In genomic region chr2:120299561-120299960, GRCh38 we compare ENCODE assay signal across 28 cellular contexts. TPM values are rescaled to one million over a fixed set of nuclear protein-coding genes. Genes with fewer than 3 reads are reported as not detected.
"Had no signal": no experiment of that assay in that cellular context is flagged by ENCODE, and none has a peak within 500 bp of the region (broad histone marks: within the 10 kb centered on the region; RNA-seq: fewer than 3 reads in every experiment).

No MANE protein-coding gene starts in this region.

- H3K9me3 Mint-ChIP-seq: activated CD4-positive, alpha-beta memory T cell treated with anti-CD3 and anti-CD28 coated beads, Interleukin-2, amount 10 ng/mL, durations not matched to agents 7 days and 5 days; activated naive CD8-positive, alpha-beta T cell treated with anti-CD3 and anti-CD28 coated beads, Interleukin-2, amount 10 ng/mL, durations not matched to agents 7 days and 5 days; activated T-cell treated with anti-CD3 and anti-CD28 coated beads, Interleukin-2, amount 50 U/mL, for 72 hours had no signal

- H3K27ac ChIP-seq: adrenal gland, VCaP had no signal

- H3K4me1 ChIP-seq: adrenal gland had no signal

- H3K27me3 Mint-ChIP-seq: activated CD4-positive, alpha-beta memory T cell treated with anti-CD3 and anti-CD28 coated beads, Interleukin-2, amount 10 ng/mL, durations not matched to agents 7 days and 5 days; activated naive CD8-positive, alpha-beta T cell treated with anti-CD3 and anti-CD28 coated beads, Interleukin-2, amount 10 ng/mL, durations not matched to agents 7 days and 5 days had no signal

- H3K4me3 ChIP-seq: adrenal gland had no signal

- ATAC-seq: activated T-cell treated with anti-CD3 and anti-CD28 coated beads, Interleukin-2, amount 50 U/mL, for 72 hours; Panc1; Right ventricle myocardium inferior had no signal

- FAIRE-seq: bronchial epithelial cell had no signal

- H3K36me3 ChIP-seq: adrenal gland had no signal

- DNase-seq: activated CD4-positive, alpha-beta memory T cell treated with anti-CD3 and anti-CD28 coated beads, Interleukin-2, amount 10 ng/mL, durations not matched to agents 7 days and 5 days; activated CD4-positive, alpha-beta T cell treated with anti-CD3 and anti-CD28 coated beads, Interleukin-2, amount 50 U/mL, for 1 hour; activated CD4-positive, CD25-positive, alpha-beta regulatory T cell; activated naive CD4-positive, alpha-beta T cell treated with anti-CD3 and anti-CD28 coated beads, Interleukin-2, amount 50 U/mL, for 16 hours; activated naive CD8-positive, alpha-beta T cell treated with anti-CD3 and anti-CD28 coated beads, Interleukin-2, amount 10 ng/mL, durations not matched to agents 7 days and 5 days; activated T-cell treated with anti-CD3 and anti-CD28 coated beads, Interleukin-2, amount 50 U/mL, for 72 hours; adrenal gland; anterior cingulate cortex; KBM-7; NCI-H1048; NCI-H146; NCI-H2029; NCI-H2107; NCI-H2171 treated with DMSO at 0.1 percent for 48 hours; NCI-H226; NCI-H526; NCI-H82; NK-92 treated with Interleukin-12 subunit alpha and Interleukin-12 subunit beta, amount 100 ng/mL, for 24 hours; OCI-M1; RPMI8226; SK-N-SH; T-helper 1 cell had no signal

- H3K27ac Mint-ChIP-seq: activated CD4-positive, alpha-beta memory T cell treated with anti-CD3 and anti-CD28 coated beads, Interleukin-2, amount 10 ng/mL, durations not matched to agents 7 days and 5 days; activated naive CD8-positive, alpha-beta T cell treated with anti-CD3 and anti-CD28 coated beads, Interleukin-2, amount 10 ng/mL, durations not matched to agents 7 days and 5 days had no signal

- H3K27me3 ChIP-seq: adrenal gland had no signal

- H3K9me3 ChIP-seq: adrenal gland, SK-N-SH had no signal

- H3K4me2 ChIP-seq: SK-N-SH had no signal

- H3K4me3 Mint-ChIP-seq: activated CD4-positive, alpha-beta memory T cell treated with anti-CD3 and anti-CD28 coated beads, Interleukin-2, amount 10 ng/mL, durations not matched to agents 7 days and 5 days; activated naive CD8-positive, alpha-beta T cell treated with anti-CD3 and anti-CD28 coated beads, Interleukin-2, amount 10 ng/mL, durations not matched to agents 7 days and 5 days; activated T-cell treated with anti-CD3 and anti-CD28 coated beads, Interleukin-2, amount 50 U/mL, for 72 hours had no signal

- H3K9ac ChIP-seq: SK-N-SH had no signal

RNA-seq across cellular contexts. Expression of gene INHBB, which starts 46.4 kb away (rescaled TPM):
- total RNA-seq: activated CD4-positive, alpha-beta memory T cell treated with anti-CD3 and anti-CD28 coated beads, Interleukin-2, amount 10 ng/mL, durations not matched to agents 7 days and 5 days; activated CD8-positive, alpha-beta memory T cell treated with anti-CD3 and anti-CD28 coated beads for 36 hours; activated naive CD8-positive, alpha-beta T cell treated with anti-CD3 and anti-CD28 coated beads, Interleukin-2, amount 10 ng/mL, durations not matched to agents 7 days and 5 days; activated T-cell treated with anti-CD3 and anti-CD28 coated beads, Interleukin-2, amount 50 U/mL, for 72 hours; T-helper 2 cell treated with Interferon-gamma antibody and Interleukin-4, amounts not matched to agents 100 ng/mL and 5 ng/mL, for 36 hours had no signal
